Comparison of ENCODE assay signal across 9 cellular contexts in genomic region chr16:27920391-27920891, GRCh38.
A peak's percentile ranks its signal among the peaks of the same experiment; 100 is the strongest.
DNase-seq lines count a peak whose midpoint lies in the region; ATAC-seq and TF ChIP-seq lines count a peak whose summit lies in the region.
"Had no signal": no experiment of that assay in that cellular context is flagged by ENCODE, and none has a peak within 500 bp of the region (broad histone marks: within the 10 kb centered on the region; RNA-seq: fewer than 3 reads in every experiment).

No MANE protein-coding gene starts in this region.

- no peaks in the 10 kb centered on the region for H3K36me3 Mint-ChIP-seq in natural killer cell treated with Interleukin-12 subunit alpha and Interleukin-12 subunit beta and Interleukin-15 and Interleukin-18, amount 100 ng/mL, for 72 hours

- peak; percentile 15 for TF ChIP-seq CTCF in fibroblast of the aortic adventitia (IDR thresholded peaks at IDR 0.05; ENCODE audit: insufficient read depth, low read length)

- no peak overlapping the region for H3K4me3 ChIP-seq in fibroblast of the aortic adventitia (ENCODE audit: low read depth, low read length)
- H3K4me3 ChIP-seq: BLaER1 had no signal

- H3K4me3 Mint-ChIP-seq in natural killer cell treated with Interleukin-12 subunit alpha and Interleukin-12 subunit beta and Interleukin-15 and Interleukin-18, amount 100 ng/mL, for 72 hours, result no peak overlapping the region

- H3K9me3 Mint-ChIP-seq in natural killer cell treated with Interleukin-12 subunit alpha and Interleukin-12 subunit beta and Interleukin-15 and Interleukin-18, amount 100 ng/mL, for 72 hours, result no peaks in the 10 kb centered on the region

- H3K27me3 Mint-ChIP-seq in natural killer cell treated with Interleukin-12 subunit alpha and Interleukin-12 subunit beta and Interleukin-15 and Interleukin-18, amount 100 ng/mL, for 72 hours, result peaks cover 41 to 45% of the 10 kb centered on the region in 2 donors

- H3K27ac Mint-ChIP-seq in natural killer cell treated with Interleukin-12 subunit alpha and Interleukin-12 subunit beta and Interleukin-15 and Interleukin-18, amount 100 ng/mL, for 72 hours, result no peak overlapping the region

- DNase-seq in A172 (ENCODE audit: low spot score) (peak; percentile 8), HuH-7.5 (ENCODE audit: low spot score) (peak; percentile 27), RKO (ENCODE audit: low spot score) (peak; percentile 25), fibroblast of the aortic adventitia (ENCODE audit: low read depth) (no peak)
- DNase-seq in stimulated activated CD4-positive, alpha-beta T cell treated with anti-CD3 and anti-CD28 coated beads, Interleukin-1b, Interleukin-23, amount 100 ng/mL, for 48 hours, result no peak
- no peak for DNase-seq in natural killer cell treated with Interleukin-12 subunit alpha and Interleukin-12 subunit beta and Interleukin-15 and Interleukin-18, amount 100 ng/mL, for 72 hours (ENCODE audit: low spot score)

- ATAC-seq in HG02981 (IDR thresholded peaks at IDR 0.05; ENCODE audit: unreplicated experiment) (no peak), HG02973 (IDR thresholded peaks at IDR 0.05; ENCODE audit: unreplicated experiment) (no peak)
- ATAC-seq in natural killer cell treated with Interleukin-12 subunit alpha and Interleukin-12 subunit beta and Interleukin-15 and Interleukin-18, amount 100 ng/mL, for 72 hours, result no peak

- no peaks in the 10 kb centered on the region for H3K4me1 Mint-ChIP-seq in natural killer cell treated with Interleukin-12 subunit alpha and Interleukin-12 subunit beta and Interleukin-15 and Interleukin-18, amount 100 ng/mL, for 72 hours (ENCODE audit: low read depth in 2 of 2)

Comparison
In these comparisons a context has a peak if more than half of its experiments do, and no peak if none do; other contexts are left out.
1. DNase-seq: peak in A172 (single experiment), HuH-7.5 (single experiment) and RKO (single experiment); none in fibroblast of the aortic adventitia (single experiment), stimulated activated CD4-positive, alpha-beta T cell treated with anti-CD3 and anti-CD28 coated beads, Interleukin-1b, Interleukin-23, amount 100 ng/mL, for 48 hours (single experiment) and natural killer cell treated with Interleukin-12 subunit alpha and Interleukin-12 subunit beta and Interleukin-15 and Interleukin-18, amount 100 ng/mL, for 72 hours (single experiment).